Comparison of ENCODE assay signal across 8 cellular contexts in genomic region chr6:16420715-16421461, GRCh38.
DNase-seq lines count a peak whose midpoint lies in the region; ATAC-seq and TF ChIP-seq lines count a peak whose summit lies in the region.

No MANE protein-coding gene starts in this region.

- no peaks in the 10 kb centered on the region for H3K9me3 Mint-ChIP-seq in activated naive CD8-positive, alpha-beta T cell (ENCODE audit: low read depth)
- no peaks in the 10 kb centered on the region for H3K9me3 Mint-ChIP-seq in CD14-positive monocyte

- TF ChIP-seq CTCF in GM13977 (IDR thresholded peaks at IDR 0.05; ENCODE audit: extremely low read depth, insufficient read depth, missing control alignments) (no peak), CD14-positive monocyte (IDR thresholded peaks at IDR 0.05) (no peak)

- H3K36me3 ChIP-seq in MG63: no peaks in the 10 kb centered on the region

- peak overlapping the region; percentile 6; the same call in 1 of the 2 replicates for H3K4me3 ChIP-seq in MG63

- in situ Hi-C loops in GM13977 (cut with MboI; ENCODE audit: low pct_unique_long_range_greater_than_20kb, low sequenced_read_pairs, unreplicated experiment): loop anchor here (5.0 kb wide), 1 partner anchor 36 kb away; no protein-coding TSS in a partner anchor

- no peaks in the 10 kb centered on the region for H3K27me3 Mint-ChIP-seq in activated naive CD8-positive, alpha-beta T cell
- H3K27me3 Mint-ChIP-seq in CD14-positive monocyte (ENCODE audit: low read depth in 3 of 3): peaks cover 0 to 4% (median 0%) of the 10 kb centered on the region in 3 donors

- H3K36me3 Mint-ChIP-seq in activated naive CD8-positive, alpha-beta T cell: peaks cover 8% of the 10 kb centered on the region
- peaks cover 0 to 5% of the 10 kb centered on the region in 2 donors for H3K36me3 Mint-ChIP-seq in CD14-positive monocyte

- DNase-seq in GM13977 (ENCODE audit: low spot score): peak; percentile 68
- DNase-seq in MG63: peak; percentile 68
- DNase-seq in midbrain (lab: John Stamatoyannopoulos, UW): peak; percentile 13
- DNase-seq in NCI-H1436 treated with DMSO at 0.1 percent for 48 hours (lab: John Stamatoyannopoulos, UW): no peak
- DNase-seq in CD14-positive monocyte (ENCODE audit: low spot score): no peak
- DNase-seq in NCI-H146 (lab: John Stamatoyannopoulos, UW): no peak

- peak overlapping the region; percentile 80 for H3K4me3 Mint-ChIP-seq in activated naive CD8-positive, alpha-beta T cell
- H3K4me3 Mint-ChIP-seq in CD14-positive monocyte: no peak overlapping the region

- ATAC-seq in GM21723 (IDR thresholded peaks at IDR 0.05; ENCODE audit: unreplicated experiment): peak; percentile 65

- no peaks in the 10 kb centered on the region for H3K27me3 ChIP-seq in MG63

- intact Hi-C loops in CD14-positive monocyte (cut with micrococcal nuclease): no loop called here

- peak overlapping the region; percentile 96 for H3K27ac Mint-ChIP-seq in activated naive CD8-positive, alpha-beta T cell
- peak overlapping the region in 2 of 7 donors; percentile 21 to 79 for H3K27ac Mint-ChIP-seq in CD14-positive monocyte

- H3K9me3 ChIP-seq in MG63: no peaks in the 10 kb centered on the region

- H3K4me1 Mint-ChIP-seq in activated naive CD8-positive, alpha-beta T cell (ENCODE audit: low read depth): peaks cover 41% of the 10 kb centered on the region
- peaks cover 10% of the 10 kb centered on the region for H3K4me1 Mint-ChIP-seq in CD14-positive monocyte

Comparison
In these comparisons a context has a peak if more than half of its experiments do, and no peak if none do; other contexts are left out.
1. DNase-seq: peak in GM13977 (single experiment), MG63 (single experiment) and midbrain (single experiment); none in NCI-H1436 treated with DMSO at 0.1 percent for 48 hours (single experiment), CD14-positive monocyte (single experiment) and NCI-H146 (single experiment).